Comparison of ENCODE assay signal across 8 cellular contexts in the genomic region with DNA sequence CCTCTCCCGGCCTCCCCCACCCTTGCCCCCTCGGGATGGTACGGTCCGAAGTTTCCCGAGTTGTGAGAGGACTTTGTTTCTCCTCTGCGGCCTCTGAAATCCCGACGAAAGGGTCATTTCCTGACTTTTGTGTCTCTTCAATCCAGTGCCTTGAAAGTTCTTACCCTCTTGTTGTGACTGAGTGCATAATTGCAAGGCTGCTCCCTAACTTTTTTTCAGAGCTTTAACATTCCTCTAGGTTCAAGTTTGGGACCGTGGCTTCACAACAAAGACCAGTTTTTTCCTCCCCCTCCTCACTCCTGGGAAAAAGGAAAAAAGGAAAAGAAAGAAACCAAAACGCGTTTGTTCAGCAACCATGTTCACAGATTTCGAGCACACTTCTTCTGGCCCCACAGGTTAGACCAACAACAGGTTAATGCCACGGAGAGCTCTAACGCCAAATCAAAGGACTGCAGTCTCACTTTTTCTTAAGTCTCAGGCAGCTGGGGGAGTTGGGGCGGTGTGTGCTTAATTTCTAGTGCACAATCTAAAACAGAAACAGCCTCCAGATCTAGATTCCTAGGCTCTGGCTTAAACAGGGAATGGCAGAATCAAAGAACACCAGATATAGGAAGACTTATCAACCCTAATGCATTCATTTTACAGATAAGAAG.
A peak's percentile ranks its signal among the peaks of the same experiment; 100 is the strongest.
DNase-seq lines count a peak whose midpoint lies in the region; ATAC-seq and TF ChIP-seq lines count a peak whose summit lies in the region.

No MANE protein-coding gene starts in this region.

- POLR2A ChIA-PET in PC-3 (lab: Charles Lee; ENCODE audit: unreplicated experiment) = interaction anchor here (0.6 to 0.7 kb wide), 2 partner anchors 124 to 179 kb away, joined by 3 read pairs; partner anchors contain the start of gene SPRED1

- H3K79me2 ChIP-seq in PC-3 (ENCODE audit: low read length) = no peaks in the 10 kb centered on the region
- no peaks in the 10 kb centered on the region for H3K79me2 ChIP-seq in neural cell (replicated peaks; ENCODE audit: insufficient read depth, low read length)

- DNase-seq in CD14-positive monocyte (ENCODE audit: low spot score) = no peak
- peak; percentile 7 for DNase-seq in PC-3
- DNase-seq in epithelial cell of proximal tubule (ENCODE audit: low read depth) = no peak
- no peak for DNase-seq in T1000 (lab: John Stamatoyannopoulos, UW)
- no peak for DNase-seq in G401 (ENCODE audit: low spot score)
- DNase-seq in AG20443 (ENCODE audit: low spot score) = no peak

- H3K9ac ChIP-seq in PC-3 (ENCODE audit: low read length) (peak overlapping the region; percentile 88), neural cell (ENCODE audit: low read length) (peak overlapping the region; percentile 65)

- H3K4me2 ChIP-seq in PC-3 (ENCODE audit: low read length) = peak overlapping the region; percentile 90
- peak overlapping the region; percentile 9 for H3K4me2 ChIP-seq in neural cell (ENCODE audit: low read length)

- H2AFZ ChIP-seq in PC-3 (ENCODE audit: low read length) = peak overlapping the region; percentile 94
- H2AFZ ChIP-seq in neural cell (ENCODE audit: low read depth, low read length) = no peak overlapping the region

- peaks cover 17 to 23% (median 22%) of the 10 kb centered on the region in 3 donors for H3K27me3 Mint-ChIP-seq in CD14-positive monocyte (ENCODE audit: low read depth in 3 of 3)

- in situ Hi-C loops in G401 (cut with HindIII; ENCODE audit: low sequenced_read_pairs) = no loop called here

- H3K27me3 ChIP-seq in PC-3 (ENCODE audit: low read length) = no peaks in the 10 kb centered on the region
- no peaks in the 10 kb centered on the region for H3K27me3 ChIP-seq in neural cell (ENCODE audit: insufficient read depth, low read depth, low read length)

- no peak for TF ChIP-seq RAD21 in neural cell (conservative IDR thresholded peaks at IDR 0.05)

- CTCF ChIA-PET in PC-3 (lab: Charles Lee) = no interaction called here

- peaks cover 56% of the 10 kb centered on the region for H3K4me1 Mint-ChIP-seq in CD14-positive monocyte

- H3K9me3 ChIP-seq in PC-3 (ENCODE audit: low read length) (no peaks in the 10 kb centered on the region), neural cell (ENCODE audit: low read length) (no peaks in the 10 kb centered on the region)

- peak overlapping the region in 5 of 7 donors; percentile 61 to 92 (median 85) for H3K27ac Mint-ChIP-seq in CD14-positive monocyte

- H3K36me3 Mint-ChIP-seq in CD14-positive monocyte = peaks cover 4 to 8% of the 10 kb centered on the region in 2 donors

- peaks cover 0 to 4% (median 2%) of the 10 kb centered on the region in 7 donors for H3K9me3 Mint-ChIP-seq in CD14-positive monocyte

- peaks cover 59% of the 10 kb centered on the region for H3K4me1 ChIP-seq in PC-3 (ENCODE audit: insufficient read depth, low read length)

- H3K36me3 ChIP-seq in PC-3 (ENCODE audit: low read depth, low read length) (no peaks in the 10 kb centered on the region), neural cell (ENCODE audit: insufficient read depth, low read length) (no peaks in the 10 kb centered on the region)

- H3K9me2 ChIP-seq in PC-3 (replicated peaks; ENCODE audit: low read length) (no peaks in the 10 kb centered on the region), neural cell (ENCODE audit: insufficient read depth, low read length) (no peaks in the 10 kb centered on the region)

- H3K4me3 ChIP-seq in PC-3 (ENCODE audit: low read length) (peak overlapping the region; percentile 68), epithelial cell of proximal tubule (ENCODE audit: low read depth, low read length) (peak overlapping the region; percentile 68), neural cell (ENCODE audit: low read length) (peak overlapping the region; percentile 66)

- H3F3A ChIP-seq in PC-3 (ENCODE audit: low read length, unreplicated experiment) = no peaks in the 10 kb centered on the region
- peaks cover 11% of the 10 kb centered on the region for H3F3A ChIP-seq in neural cell (ENCODE audit: insufficient read depth, low read length, poor library complexity, severe bottlenecking)

- ATAC-seq in PC-3 (peak; percentile 2), HG02870 (IDR thresholded peaks at IDR 0.05; ENCODE audit: unreplicated experiment) (no peak)

- H4K20me1 ChIP-seq in PC-3 (ENCODE audit: low read length) (no peaks in the 10 kb centered on the region), neural cell (ENCODE audit: insufficient read depth) (no peaks in the 10 kb centered on the region)

- intact Hi-C loops in CD14-positive monocyte (cut with micrococcal nuclease) = loop anchor here (2.0 to 10.0 kb wide), 4 partner anchors 13 to 179 kb away; partner anchors contain the start of gene SPRED1 (in 1 of the 2)
- intact Hi-C loops in PC-3 (cut with micrococcal nuclease) = loop anchor here (5.0 kb wide), 1 partner anchor 339 kb away; no protein-coding TSS in a partner anchor

- H3K27ac ChIP-seq in PC-3 (ENCODE audit: low read length) (peak overlapping the region; percentile 91), neural cell (ENCODE audit: low read length) (no peak overlapping the region)

- TSS peak; percentile 76 for BruUV-seq in PC-3 (replicated peaks; lab: Mats Ljungman, UMichigan)

- TF ChIP-seq CTCF in CD14-positive monocyte (IDR thresholded peaks at IDR 0.05) = no peak
- no peak for TF ChIP-seq CTCF in PC-3 (conservative IDR thresholded peaks at IDR 0.05; ENCODE audit: low read depth, low read length)
- no peak for TF ChIP-seq CTCF in epithelial cell of proximal tubule (conservative IDR thresholded peaks at IDR 0.05; ENCODE audit: low read depth, low read length)
- no peak for TF ChIP-seq CTCF in neural cell (IDR thresholded peaks at IDR 0.05; ENCODE audit: poor library complexity, severe bottlenecking)

- H3K4me3 Mint-ChIP-seq in CD14-positive monocyte = peak overlapping the region; percentile 76 to 92

- no peak for TF ChIP-seq EP300 in neural cell (conservative IDR thresholded peaks at IDR 0.05; ENCODE audit: poor library complexity, severe bottlenecking)

TF ChIP-seq in neural cell, 6 proteins besides CTCF, POLR2A, EP300 and RAD21:
- TF ChIP-seq MXI1 (conservative IDR thresholded peaks at IDR 0.05; ENCODE audit: poor library complexity, severe bottlenecking) = no peak
- TF ChIP-seq TAF1 (IDR thresholded peaks at IDR 0.05; ENCODE audit: low read depth) = no peak
- TF ChIP-seq POLR2AphosphoS5 (IDR thresholded peaks at IDR 0.05) = no peak
- TF ChIP-seq, protein P1, sequence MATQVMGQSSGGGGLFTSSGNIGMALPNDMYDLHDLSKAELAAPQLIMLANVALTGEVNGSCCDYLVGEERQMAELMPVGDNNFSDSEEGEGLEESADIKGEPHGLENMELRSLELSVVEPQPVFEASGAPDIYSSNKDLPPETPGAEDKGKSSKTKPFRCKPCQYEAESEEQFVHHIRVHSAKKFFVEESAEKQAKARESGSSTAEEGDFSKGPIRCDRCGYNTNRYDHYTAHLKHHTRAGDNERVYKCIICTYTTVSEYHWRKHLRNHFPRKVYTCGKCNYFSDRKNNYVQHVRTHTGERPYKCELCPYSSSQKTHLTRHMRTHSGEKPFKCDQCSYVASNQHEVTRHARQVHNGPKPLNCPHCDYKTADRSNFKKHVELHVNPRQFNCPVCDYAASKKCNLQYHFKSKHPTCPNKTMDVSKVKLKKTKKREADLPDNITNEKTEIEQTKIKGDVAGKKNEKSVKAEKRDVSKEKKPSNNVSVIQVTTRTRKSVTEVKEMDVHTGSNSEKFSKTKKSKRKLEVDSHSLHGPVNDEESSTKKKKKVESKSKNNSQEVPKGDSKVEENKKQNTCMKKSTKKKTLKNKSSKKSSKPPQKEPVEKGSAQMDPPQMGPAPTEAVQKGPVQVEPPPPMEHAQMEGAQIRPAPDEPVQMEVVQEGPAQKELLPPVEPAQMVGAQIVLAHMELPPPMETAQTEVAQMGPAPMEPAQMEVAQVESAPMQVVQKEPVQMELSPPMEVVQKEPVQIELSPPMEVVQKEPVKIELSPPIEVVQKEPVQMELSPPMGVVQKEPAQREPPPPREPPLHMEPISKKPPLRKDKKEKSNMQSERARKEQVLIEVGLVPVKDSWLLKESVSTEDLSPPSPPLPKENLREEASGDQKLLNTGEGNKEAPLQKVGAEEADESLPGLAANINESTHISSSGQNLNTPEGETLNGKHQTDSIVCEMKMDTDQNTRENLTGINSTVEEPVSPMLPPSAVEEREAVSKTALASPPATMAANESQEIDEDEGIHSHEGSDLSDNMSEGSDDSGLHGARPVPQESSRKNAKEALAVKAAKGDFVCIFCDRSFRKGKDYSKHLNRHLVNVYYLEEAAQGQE (IDR thresholded peaks at IDR 0.05; ENCODE audit: borderline replicate concordance) = no peak
- no peak for TF ChIP-seq SMC3 (conservative IDR thresholded peaks at IDR 0.05; ENCODE audit: poor library complexity)
- no peak for TF ChIP-seq EZH2 (IDR thresholded peaks at IDR 0.05; ENCODE audit: borderline replicate concordance, insufficient read depth, low read length, poor library complexity, severe bottlenecking)
